In genomic region chr4:84239278-84239845, GRCh38 we compare ENCODE assay signal across 21 cellular contexts.
"Had no signal": no experiment of that assay in that cellular context is flagged by ENCODE, and none has a peak within 500 bp of the region (broad histone marks: within the 10 kb centered on the region; RNA-seq: fewer than 3 reads in every experiment).

No MANE protein-coding gene starts in this region.

- DNase-seq: effector CD4-positive, alpha-beta T cell; foreskin melanocyte; heart right ventricle; hypothalamus; kidney glomerular epithelial cell; mammary epithelial cell; mucosa of descending colon; naive thymus-derived CD8-positive, alpha-beta T cell; nucleus accumbens; ovary; sigmoid colon; stimulated activated CD4-positive, alpha-beta T cell treated with anti-CD3 and anti-CD28 coated beads, Interleukin-2, amount 100 ng/mL, for 24 hours; stimulated activated naive CD4-positive, alpha-beta T cell; stomach; substantia nigra; upper lobe of left lung; uterus had no signal

- H3K4me3 Mint-ChIP-seq: naive thymus-derived CD8-positive, alpha-beta T cell; neural crest cell had no signal

- H3K36me3 ChIP-seq: heart right ventricle, ovary, right atrium auricular region, sigmoid colon, stomach, upper lobe of left lung, uterus had no signal

- H3K9me3 ChIP-seq: mucosa of descending colon, ovary, right atrium auricular region, sigmoid colon, stomach, upper lobe of left lung, uterus had no signal

- H3K27me3 ChIP-seq: heart right ventricle, ovary, right atrium auricular region, sigmoid colon, stomach, upper lobe of left lung, uterus had no signal

- H3K27ac Mint-ChIP-seq: naive thymus-derived CD8-positive, alpha-beta T cell had no signal

- H3K4me1 ChIP-seq: heart right ventricle, right atrium auricular region, sigmoid colon, stomach, upper lobe of left lung, uterus had no signal

- H3K36me3 Mint-ChIP-seq: naive thymus-derived CD8-positive, alpha-beta T cell had no signal

- H3K4me1 Mint-ChIP-seq: naive thymus-derived CD8-positive, alpha-beta T cell had no signal

- H3K27ac ChIP-seq: coronary artery, heart right ventricle, ovary, right atrium auricular region, skin epidermis, stomach, upper lobe of left lung, uterus had no signal

- ATAC-seq: heart right ventricle; mucosa of descending colon; naive thymus-derived CD8-positive, alpha-beta T cell had no signal

- H3K4me3 ChIP-seq: coronary artery, heart right ventricle, mucosa of descending colon, ovary, right atrium auricular region, sigmoid colon, skin epidermis, stomach, upper lobe of left lung, uterus had no signal
